Comparison of ENCODE assay signal across 12 cellular contexts in genomic region chr6:34834789-34835518, GRCh38. TPM values are rescaled to one million over a fixed set of nuclear protein-coding genes. Genes with fewer than 3 reads are reported as not detected.
A peak's percentile ranks its signal among the peaks of the same experiment; 100 is the strongest.
DNase-seq lines count a peak whose midpoint lies in the region; ATAC-seq, FAIRE-seq and TF ChIP-seq lines count a peak whose summit lies in the region.
"Had no signal": no experiment of that assay in that cellular context is flagged by ENCODE, and none has a peak within 500 bp of the region (broad histone marks: within the 10 kb centered on the region; RNA-seq: fewer than 3 reads in every experiment).

No MANE protein-coding gene starts in this region.

- no peak for TF ChIP-seq EP300 in HepG2 (IDR thresholded peaks at IDR 0.05; ENCODE audit: low read depth in 2 of 2, low read length in 2 of 2)
- no peak for TF ChIP-seq EP300 in HepG2 (CRISPR knock-in tag; IDR thresholded peaks at IDR 0.05; ENCODE audit: borderline replicate concordance)

- TF ChIP-seq RAD21 in HepG2 (CRISPR knock-in tag; IDR thresholded peaks at IDR 0.05): no peak

- no peak for TF ChIP-seq CTCF in heart right ventricle (IDR thresholded peaks at IDR 0.05)
- no peak for TF ChIP-seq CTCF in HepG2 (CRISPR knock-in tag; IDR thresholded peaks at IDR 0.05)

- POLR2A ChIA-PET in HepG2 (lab: Yijun Ruan, JAX): no interaction called here
- POLR2A ChIA-PET in activated CD8-positive, alpha-beta T cell treated with anti-CD3 and anti-CD28 coated beads, Interleukin-2, amount 10 ng/mL, durations not matched to agents 7 days and 5 days (lab: Charles Lee): no interaction called here

- no peaks in the 10 kb centered on the region for H3K9me3 Mint-ChIP-seq in activated CD8-positive, alpha-beta T cell treated with anti-CD3 and anti-CD28 coated beads, Interleukin-2, amount 10 ng/mL, durations not matched to agents 7 days and 5 days (ENCODE audit: insufficient read depth)

- H3K4me2 ChIP-seq in HepG2 (ENCODE audit: low read depth, low read length): no peak overlapping the region

- in situ Hi-C loops in HepG2 (cut with HindIII; ENCODE audit: extremely low pct_ligation_motif_present, low pct_unique_long_range_greater_than_20kb): no loop called here

- WGBS in heart right ventricle, 2 donors: 88 to 89% methylated on average over 4 of the region's 4 CpGs
- 92% methylated on average over 4 of the region's 4 CpGs for WGBS in HepG2 (ENCODE audit: low lambda C conversion rate)

- intact Hi-C loops in heart right ventricle (cut with DNase I) (loop anchor here in 1 of 10 donors (2.0 kb wide), 1 partner anchor 26 kb away; no protein-coding TSS in a partner anchor), HepG2 (cut with micrococcal nuclease; ENCODE audit: unreplicated experiment) (no loop called here)

- H3K27ac ChIP-seq in SJCRH30 (no peak overlapping the region), heart right ventricle (peak overlapping the region in 1 of 10 donors; percentile 29), HepG2 (ENCODE audit: extremely low read length, insufficient read depth, low read length) (no peak overlapping the region)
- H3K27ac ChIP-seq: right lobe of liver had no signal

- H3K4me3 Mint-ChIP-seq in activated CD8-positive, alpha-beta T cell treated with anti-CD3 and anti-CD28 coated beads, Interleukin-2, amount 10 ng/mL, durations not matched to agents 7 days and 5 days: no peak overlapping the region

- H3K79me2 ChIP-seq in HepG2 (ENCODE audit: insufficient read depth, low read length): no peaks in the 10 kb centered on the region

- no peak overlapping the region for H2AFZ ChIP-seq in HepG2 (ENCODE audit: low read length)

- no peaks in the 10 kb centered on the region for H3K36me3 ChIP-seq in SJCRH30
- H3K36me3 ChIP-seq in heart right ventricle: peaks cover 0 to 94% (median 30%) of the 10 kb centered on the region in 9 donors
- H3K36me3 ChIP-seq in HepG2 (replicated peaks in 1 of 2; ENCODE audit: control insufficient read depth in 1 of 2, insufficient read depth in 2 of 2, low read length in 2 of 2): peaks cover 32 to 63% of the 10 kb centered on the region in 2 experiments

- H3K27me3 ChIP-seq in SJCRH30 (no peaks in the 10 kb centered on the region), heart right ventricle (no peaks in the 10 kb centered on the region), HepG2 (ENCODE audit: control insufficient read depth in 1 of 2, insufficient read depth in 2 of 2, low read length in 2 of 2) (no peaks in the 10 kb centered on the region)
- H3K27me3 ChIP-seq: right lobe of liver had no signal

- no peak for FAIRE-seq in HepG2 (lab: Jason Lieb, UNC)
- FAIRE-seq: D721Med had no signal

- H3K36me3 Mint-ChIP-seq in activated CD8-positive, alpha-beta T cell treated with anti-CD3 and anti-CD28 coated beads, Interleukin-2, amount 10 ng/mL, durations not matched to agents 7 days and 5 days (ENCODE audit: low read depth): peaks cover 19% of the 10 kb centered on the region

- H3K9me3 ChIP-seq in SJCRH30 (replicated peaks): no peaks in the 10 kb centered on the region
- no peaks in the 10 kb centered on the region for H3K9me3 ChIP-seq in heart right ventricle
- no peaks in the 10 kb centered on the region for H3K9me3 ChIP-seq in HepG2 (ENCODE audit: low read length)
- H3K9me3 ChIP-seq: right lobe of liver had no signal

- H3K4me1 ChIP-seq in SJCRH30: no peaks in the 10 kb centered on the region
- H3K4me1 ChIP-seq in heart right ventricle: peaks cover 0 to 20% (median 0%) of the 10 kb centered on the region in 9 donors
- no peaks in the 10 kb centered on the region for H3K4me1 ChIP-seq in HepG2 (ENCODE audit: insufficient read depth, low read length)
- H3K4me1 ChIP-seq: right lobe of liver had no signal

- CTCF ChIA-PET in HepG2 (lab: Yijun Ruan, JAX; ENCODE audit: low intra/inter-chr PET ratio, low total read pairs): no interaction called here
- CTCF ChIA-PET in activated CD8-positive, alpha-beta T cell treated with anti-CD3 and anti-CD28 coated beads, Interleukin-2, amount 10 ng/mL, durations not matched to agents 7 days and 5 days (lab: Charles Lee): no interaction called here

- no peak overlapping the region for H3K4me3 ChIP-seq in SJCRH30
- no peak overlapping the region for H3K4me3 ChIP-seq in heart right ventricle
- no peak overlapping the region for H3K4me3 ChIP-seq in HepG2 (replicated peaks in 1 of 3; ENCODE audit: insufficient read depth in 1 of 3, low read depth in 2 of 3, low read length in 3 of 3)
- H3K4me3 ChIP-seq: right lobe of liver had no signal

- no peak overlapping the region for H3K9ac ChIP-seq in HepG2 (ENCODE audit: insufficient read depth, low read depth, low read length)

- no peaks in the 10 kb centered on the region for H4K20me1 ChIP-seq in HepG2 (ENCODE audit: insufficient read depth, low read length)

- H3K27ac Mint-ChIP-seq in activated CD8-positive, alpha-beta T cell treated with anti-CD3 and anti-CD28 coated beads, Interleukin-2, amount 10 ng/mL, durations not matched to agents 7 days and 5 days: no peak overlapping the region

- ATAC-seq in heart right ventricle (no peak), HepG2 (no peak; the same call in 2 of the 3 replicates)
- no peak for ATAC-seq in activated CD8-positive, alpha-beta T cell treated with anti-CD3 and anti-CD28 coated beads, Interleukin-2, amount 10 ng/mL, durations not matched to agents 7 days and 5 days
- ATAC-seq: left lobe of liver had no signal

- TF ChIP-seq POLR2A in HepG2 (IDR thresholded peaks at IDR 0.05; ENCODE audit: insufficient read depth in 1 of 2, low read depth in 2 of 2, low read length in 2 of 2): no peak

- no TSS peak for BruUV-seq in HepG2 (replicated peaks; lab: Mats Ljungman, UMichigan)

- peak; percentile 80 for DNase-seq in ELR (ENCODE audit: low read depth)
- DNase-seq in NOMO-1 treated with dmso at 0.1 percent for 144 hours (lab: John Stamatoyannopoulos, UW; ENCODE audit: unreplicated experiment): peak; percentile 21
- peak; percentile 26 to 63 for DNase-seq in dermis microvascular lymphatic vessel endothelial cell (ENCODE audit: low read depth in 2 of 2)
- DNase-seq in non-pigmented ciliary epithelial cell (ENCODE audit: low read depth): peak; percentile 22
- no peak for DNase-seq in SJCRH30
- DNase-seq in heart right ventricle: no peak
- no peak for DNase-seq in HepG2 (ENCODE audit: low spot score)
- no peak for DNase-seq in activated CD8-positive, alpha-beta T cell treated with anti-CD3 and anti-CD28 coated beads, Interleukin-2, amount 10 ng/mL, durations not matched to agents 7 days and 5 days
- DNase-seq: amygdala, right lobe of liver had no signal

- H3K4me1 Mint-ChIP-seq in activated CD8-positive, alpha-beta T cell treated with anti-CD3 and anti-CD28 coated beads, Interleukin-2, amount 10 ng/mL, durations not matched to agents 7 days and 5 days (ENCODE audit: low read depth): peaks cover 4% of the 10 kb centered on the region

- no peaks in the 10 kb centered on the region for H3K27me3 Mint-ChIP-seq in activated CD8-positive, alpha-beta T cell treated with anti-CD3 and anti-CD28 coated beads, Interleukin-2, amount 10 ng/mL, durations not matched to agents 7 days and 5 days (ENCODE audit: low read depth)

RNA-seq across cellular contexts. Expression of gene BLTP3A, which starts 43.1 kb away (rescaled TPM):
- total RNA-seq in dermis microvascular lymphatic vessel endothelial cell (7.6 and 11.8 TPM in 2 replicates), heart right ventricle (10 to 100 TPM; 18.0 to 25.0 (median 21.2) TPM), HepG2 (2016; rRNA removed; fragmentation: Illumina TruSeq; extraction: Trizol) (24.0 and 39.3 TPM in 2 replicates)
- total RNA-seq in SJCRH30 (2014; rRNA removed; shearing (Covaris generic)): 6.8 and 8.8 TPM in 2 replicates
- polyA plus RNA-seq in heart right ventricle (1 to 10 TPM; 4.1 to 4.5 TPM), HepG2 (2011; rRNA removed) (21.3 and 22.1 TPM in 2 replicates)
- 3.3 and 3.4 TPM in 2 replicates for total RNA-seq in HepG2 (2016; cell fraction: cytosol; rRNA removed; fragmentation: Illumina TruSeq; extraction: Trizol; ENCODE audit: low read depth)
- 23.0 and 35.8 TPM in 2 replicates for total RNA-seq in HepG2 (2016; cell fraction: insoluble cytoplasmic fraction; rRNA removed; fragmentation: Illumina TruSeq; extraction: Trizol)
- total RNA-seq in HepG2 (2016; cell fraction: membrane; rRNA removed; fragmentation: Illumina TruSeq; extraction: Trizol): 12.6 and 13.4 TPM in 2 replicates
- total RNA-seq in HepG2 (2016; cell fraction: nucleus; rRNA removed; fragmentation: Illumina TruSeq; extraction: Trizol): 23.1 and 25.2 TPM in 2 replicates
- 15.5 and 17.2 TPM in 2 replicates for polyA plus RNA-seq in HepG2 (2011; cell fraction: cytosol; rRNA removed)
- polyA plus RNA-seq in HepG2 (2011; cell fraction: nucleus; rRNA removed): 16.7 and 19.3 TPM in 2 replicates
- polyA plus RNA-seq in HepG2 (2012): 19.5 and 21.0 TPM in 2 replicates
- 1.2 and 1.3 TPM in 2 replicates for polyA plus RNA-seq in HepG2 (2016; cell fraction: cytosol; fragmentation: Illumina TruSeq; extraction: Trizol; ENCODE audit: low read depth)
- 21.1 and 22.6 TPM in 2 replicates for polyA plus RNA-seq in HepG2 (2016; cell fraction: insoluble cytoplasmic fraction; fragmentation: Illumina TruSeq; extraction: Trizol; ENCODE audit: low read depth)
- polyA plus RNA-seq in HepG2 (2016; cell fraction: membrane; fragmentation: Illumina TruSeq; extraction: Trizol; ENCODE audit: low read depth): 3.2 and 3.9 TPM in 2 replicates
- 21.8 and 24.2 TPM in 2 replicates for polyA plus RNA-seq in HepG2 (2016; cell fraction: nucleus; fragmentation: Illumina TruSeq; extraction: Trizol; ENCODE audit: insufficient read depth, low read depth)
- 55.6 and 84.9 TPM in 2 replicates for polyA minus RNA-seq in HepG2 (2011; rRNA and poly(A)+ RNA removed; ENCODE audit: low replicate concordance)
- 37.8 and 45.9 TPM in 2 replicates for polyA minus RNA-seq in HepG2 (2011; cell fraction: cytosol; rRNA and poly(A)+ RNA removed)
- 30.8 and 44.8 TPM in 2 replicates for polyA minus RNA-seq in HepG2 (2011; cell fraction: nucleus; rRNA and poly(A)+ RNA removed)
- total RNA-seq in activated CD8-positive, alpha-beta T cell treated with anti-CD3 and anti-CD28 coated beads, Interleukin-2, amount 10 ng/mL, durations not matched to agents 7 days and 5 days: 10 to 100 TPM; 11.8 to 11.9 TPM

RNA-seq across cellular contexts. Expression of gene TAF11, which starts 52.9 kb away (rescaled TPM):
- total RNA-seq in dermis microvascular lymphatic vessel endothelial cell: 26.8 and 27.3 TPM in 2 replicates
- total RNA-seq in SJCRH30 (2014; rRNA removed; shearing (Covaris generic)): 50.6 and 54.0 TPM in 2 replicates
- 10 to 100 TPM; 16.3 to 22.1 (median 17.6) TPM for total RNA-seq in heart right ventricle
- 10 to 100 TPM; 24.9 to 50.2 TPM for polyA plus RNA-seq in heart right ventricle
- total RNA-seq in HepG2 (2016; rRNA removed; fragmentation: Illumina TruSeq; extraction: Trizol): 73.6 and 94.9 TPM in 2 replicates
- 15.2 and 17.0 TPM in 2 replicates for total RNA-seq in HepG2 (2016; cell fraction: cytosol; rRNA removed; fragmentation: Illumina TruSeq; extraction: Trizol; ENCODE audit: low read depth)
- 76.1 and 101 TPM in 2 replicates for total RNA-seq in HepG2 (2016; cell fraction: insoluble cytoplasmic fraction; rRNA removed; fragmentation: Illumina TruSeq; extraction: Trizol)
- 48.5 and 59.3 TPM in 2 replicates for total RNA-seq in HepG2 (2016; cell fraction: membrane; rRNA removed; fragmentation: Illumina TruSeq; extraction: Trizol)
- total RNA-seq in HepG2 (2016; cell fraction: nucleus; rRNA removed; fragmentation: Illumina TruSeq; extraction: Trizol): 26.5 and 29.8 TPM in 2 replicates
- 29.5 and 35.4 TPM in 2 replicates for polyA plus RNA-seq in HepG2 (2011; rRNA removed)
- 19.6 and 30.9 TPM in 2 replicates for polyA plus RNA-seq in HepG2 (2011; cell fraction: cytosol; rRNA removed)
- polyA plus RNA-seq in HepG2 (2011; cell fraction: nucleus; rRNA removed): 15.0 and 19.9 TPM in 2 replicates
- polyA plus RNA-seq in HepG2 (2012): 25.1 and 34.4 TPM in 2 replicates
- 17.3 and 17.5 TPM in 2 replicates for polyA plus RNA-seq in HepG2 (2016; cell fraction: cytosol; fragmentation: Illumina TruSeq; extraction: Trizol; ENCODE audit: low read depth)
- polyA plus RNA-seq in HepG2 (2016; cell fraction: insoluble cytoplasmic fraction; fragmentation: Illumina TruSeq; extraction: Trizol; ENCODE audit: low read depth): 93.7 and 105 TPM in 2 replicates
- polyA plus RNA-seq in HepG2 (2016; cell fraction: membrane; fragmentation: Illumina TruSeq; extraction: Trizol; ENCODE audit: low read depth): 40.2 and 43.7 TPM in 2 replicates
- polyA plus RNA-seq in HepG2 (2016; cell fraction: nucleus; fragmentation: Illumina TruSeq; extraction: Trizol; ENCODE audit: insufficient read depth, low read depth): 53.1 and 56.0 TPM in 2 replicates
- 10.4 and 14.8 TPM in 2 replicates for polyA minus RNA-seq in HepG2 (2011; rRNA and poly(A)+ RNA removed; ENCODE audit: low replicate concordance)
- 9.6 and 10.0 TPM in 2 replicates for polyA minus RNA-seq in HepG2 (2011; cell fraction: cytosol; rRNA and poly(A)+ RNA removed)
- 11.2 and 13.4 TPM in 2 replicates for polyA minus RNA-seq in HepG2 (2011; cell fraction: nucleus; rRNA and poly(A)+ RNA removed)
- 10 to 100 TPM; 28.3 to 31.9 TPM for total RNA-seq in activated CD8-positive, alpha-beta T cell treated with anti-CD3 and anti-CD28 coated beads, Interleukin-2, amount 10 ng/mL, durations not matched to agents 7 days and 5 days

RNA-seq across cellular contexts. Expression of gene ANKS1A, which starts 54.1 kb away (rescaled TPM):
- total RNA-seq in dermis microvascular lymphatic vessel endothelial cell: 20.0 and 30.2 TPM in 2 replicates
- total RNA-seq in SJCRH30 (2014; rRNA removed; shearing (Covaris generic)): 16.0 and 18.2 TPM in 2 replicates
- 10 to 100 TPM; 24.7 to 36.3 (median 30.9) TPM for total RNA-seq in heart right ventricle
- polyA plus RNA-seq in heart right ventricle: 10 to 100 TPM in 1 of 2 donors, 1 to 10 TPM in 1; 7.1 to 17.8 TPM
- total RNA-seq in HepG2 (2016; rRNA removed; fragmentation: Illumina TruSeq; extraction: Trizol): 14.5 and 15.1 TPM in 2 replicates
- 1.8 and 2.1 TPM in 2 replicates for total RNA-seq in HepG2 (2016; cell fraction: cytosol; rRNA removed; fragmentation: Illumina TruSeq; extraction: Trizol; ENCODE audit: low read depth)
- 11.8 and 14.7 TPM in 2 replicates for total RNA-seq in HepG2 (2016; cell fraction: insoluble cytoplasmic fraction; rRNA removed; fragmentation: Illumina TruSeq; extraction: Trizol)
- total RNA-seq in HepG2 (2016; cell fraction: membrane; rRNA removed; fragmentation: Illumina TruSeq; extraction: Trizol): 5.1 and 5.2 TPM in 2 replicates
- 12.6 and 14.4 TPM in 2 replicates for total RNA-seq in HepG2 (2016; cell fraction: nucleus; rRNA removed; fragmentation: Illumina TruSeq; extraction: Trizol)
- polyA plus RNA-seq in HepG2 (2011; rRNA removed): 7.2 and 8.2 TPM in 2 replicates
- 3.6 and 4.0 TPM in 2 replicates for polyA plus RNA-seq in HepG2 (2011; cell fraction: cytosol; rRNA removed)
- polyA plus RNA-seq in HepG2 (2011; cell fraction: nucleus; rRNA removed): 15.9 and 18.1 TPM in 2 replicates
- 10.9 and 11.3 TPM in 2 replicates for polyA plus RNA-seq in HepG2 (2012)
- 0.49 and 0.55 TPM in 2 replicates for polyA plus RNA-seq in HepG2 (2016; cell fraction: cytosol; fragmentation: Illumina TruSeq; extraction: Trizol; ENCODE audit: low read depth)
- 7.8 and 11.0 TPM in 2 replicates for polyA plus RNA-seq in HepG2 (2016; cell fraction: insoluble cytoplasmic fraction; fragmentation: Illumina TruSeq; extraction: Trizol; ENCODE audit: low read depth)
- 1.5 and 2.0 TPM in 2 replicates for polyA plus RNA-seq in HepG2 (2016; cell fraction: membrane; fragmentation: Illumina TruSeq; extraction: Trizol; ENCODE audit: low read depth)
- polyA plus RNA-seq in HepG2 (2016; cell fraction: nucleus; fragmentation: Illumina TruSeq; extraction: Trizol; ENCODE audit: insufficient read depth, low read depth): 16.3 and 18.8 TPM in 2 replicates
- polyA minus RNA-seq in HepG2 (2011; rRNA and poly(A)+ RNA removed; ENCODE audit: low replicate concordance): 16.7 and 18.1 TPM in 2 replicates
- polyA minus RNA-seq in HepG2 (2011; cell fraction: cytosol; rRNA and poly(A)+ RNA removed): 6.1 and 8.1 TPM in 2 replicates
- polyA minus RNA-seq in HepG2 (2011; cell fraction: nucleus; rRNA and poly(A)+ RNA removed): 13.3 and 13.8 TPM in 2 replicates
- 1 to 10 TPM; 5.3 to 5.8 TPM for total RNA-seq in activated CD8-positive, alpha-beta T cell treated with anti-CD3 and anti-CD28 coated beads, Interleukin-2, amount 10 ng/mL, durations not matched to agents 7 days and 5 days

Comparison
In these comparisons a context has a peak if more than half of its experiments do, and no peak if none do; other contexts are left out.
1. DNase-seq: peak in ELR (single experiment), NOMO-1 treated with dmso at 0.1 percent for 144 hours (single experiment), dermis microvascular lymphatic vessel endothelial cell (2 of 2) and non-pigmented ciliary epithelial cell (single experiment); none in SJCRH30 (0 of 2), heart right ventricle (0 of 2), HepG2 (single experiment) and activated CD8-positive, alpha-beta T cell treated with anti-CD3 and anti-CD28 coated beads, Interleukin-2, amount 10 ng/mL, durations not matched to agents 7 days and 5 days (single experiment).